ENCODE assay signal across 1 cellular context in the genomic region with DNA sequence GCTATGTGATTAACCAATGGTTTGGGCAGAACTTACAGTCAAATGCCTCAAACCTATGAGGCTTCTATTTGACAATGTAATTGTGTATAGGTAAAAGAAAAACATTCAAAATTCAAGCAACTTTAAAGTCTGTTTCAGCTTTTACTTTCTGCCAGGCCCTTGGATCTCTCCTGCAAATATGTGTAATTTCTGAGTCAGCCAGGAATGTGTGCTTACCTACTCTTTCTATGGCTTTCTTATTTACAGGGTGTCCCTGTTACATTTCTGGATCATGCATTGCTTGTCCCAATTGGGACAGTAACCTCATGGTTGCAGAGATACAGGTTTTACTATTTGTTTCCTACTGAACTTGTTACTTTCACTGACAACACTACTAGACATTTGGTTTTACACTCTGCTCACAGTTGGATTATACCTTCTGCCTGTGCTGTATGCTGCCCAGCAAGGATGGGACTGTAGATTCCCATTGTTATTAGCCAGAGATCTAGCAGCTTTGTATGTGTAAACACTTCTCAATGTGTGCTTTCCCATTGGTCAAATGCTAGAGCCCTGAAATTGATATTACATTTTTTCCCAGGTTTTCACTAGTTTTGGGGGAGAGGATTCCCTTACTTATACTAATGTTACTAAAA.
TF ChIP-seq lines count a peak whose summit lies in the region.

No MANE protein-coding gene starts in this region.

TF ChIP-seq in GM23338, 12 proteins besides CTCF, POLR2A, EP300 and RAD21 (continued from another document):
- TF ChIP-seq, protein P1, sequence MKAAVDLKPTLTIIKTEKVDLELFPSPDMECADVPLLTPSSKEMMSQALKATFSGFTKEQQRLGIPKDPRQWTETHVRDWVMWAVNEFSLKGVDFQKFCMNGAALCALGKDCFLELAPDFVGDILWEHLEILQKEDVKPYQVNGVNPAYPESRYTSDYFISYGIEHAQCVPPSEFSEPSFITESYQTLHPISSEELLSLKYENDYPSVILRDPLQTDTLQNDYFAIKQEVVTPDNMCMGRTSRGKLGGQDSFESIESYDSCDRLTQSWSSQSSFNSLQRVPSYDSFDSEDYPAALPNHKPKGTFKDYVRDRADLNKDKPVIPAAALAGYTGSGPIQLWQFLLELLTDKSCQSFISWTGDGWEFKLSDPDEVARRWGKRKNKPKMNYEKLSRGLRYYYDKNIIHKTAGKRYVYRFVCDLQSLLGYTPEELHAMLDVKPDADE (IDR thresholded peaks at IDR 0.05) = no peak
TF ChIP-seq in GM23338: peak in this region for 0.
